1 cellular context compared by ENCODE assay signal in the genomic region with DNA sequence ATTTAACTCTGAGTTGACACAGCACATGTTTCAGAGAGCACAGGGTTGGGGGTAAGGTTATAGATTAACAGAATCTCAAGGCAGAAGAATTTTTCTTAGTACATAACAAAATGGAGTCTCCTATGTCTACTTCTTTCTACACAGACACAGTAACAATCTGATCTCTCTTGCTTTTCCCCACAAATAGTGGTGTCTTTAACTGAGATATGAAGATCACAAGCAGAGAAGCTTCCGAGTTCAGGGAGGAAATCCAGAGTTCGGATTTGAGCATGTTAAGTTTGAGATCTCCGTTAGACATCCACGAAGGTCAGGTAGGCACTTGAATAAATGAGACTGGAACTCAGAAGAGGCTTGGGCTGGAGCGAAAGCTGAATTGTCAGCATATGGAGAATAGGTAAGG.
A peak's percentile ranks its signal among the peaks of the same experiment; 100 is the strongest.
TF ChIP-seq lines count a peak whose summit lies in the region.

No MANE protein-coding gene starts in this region.

TF ChIP-seq in A549, 52 proteins besides CTCF, POLR2A, EP300 and RAD21:
- TF ChIP-seq EHF (CRISPR knock-in tag; IDR thresholded peaks at IDR 0.05) (0 out of 2 replicates have a peak, but pooled peaks have one; percentile 55), HEYL (CRISPR knock-in tag; IDR thresholded peaks at IDR 0.05) (0 out of 2 replicates have a peak, but pooled peaks have one; percentile 58), HOXB13 (CRISPR knock-in tag; IDR thresholded peaks at IDR 0.05; ENCODE audit: low read depth) (peak; percentile 78; the same call in 1 of the 2 replicates), FOXS1 (CRISPR knock-in tag; IDR thresholded peaks at IDR 0.05) (peak; percentile 83)
